18 cellular contexts compared by ENCODE assay signal in the genomic region with DNA sequence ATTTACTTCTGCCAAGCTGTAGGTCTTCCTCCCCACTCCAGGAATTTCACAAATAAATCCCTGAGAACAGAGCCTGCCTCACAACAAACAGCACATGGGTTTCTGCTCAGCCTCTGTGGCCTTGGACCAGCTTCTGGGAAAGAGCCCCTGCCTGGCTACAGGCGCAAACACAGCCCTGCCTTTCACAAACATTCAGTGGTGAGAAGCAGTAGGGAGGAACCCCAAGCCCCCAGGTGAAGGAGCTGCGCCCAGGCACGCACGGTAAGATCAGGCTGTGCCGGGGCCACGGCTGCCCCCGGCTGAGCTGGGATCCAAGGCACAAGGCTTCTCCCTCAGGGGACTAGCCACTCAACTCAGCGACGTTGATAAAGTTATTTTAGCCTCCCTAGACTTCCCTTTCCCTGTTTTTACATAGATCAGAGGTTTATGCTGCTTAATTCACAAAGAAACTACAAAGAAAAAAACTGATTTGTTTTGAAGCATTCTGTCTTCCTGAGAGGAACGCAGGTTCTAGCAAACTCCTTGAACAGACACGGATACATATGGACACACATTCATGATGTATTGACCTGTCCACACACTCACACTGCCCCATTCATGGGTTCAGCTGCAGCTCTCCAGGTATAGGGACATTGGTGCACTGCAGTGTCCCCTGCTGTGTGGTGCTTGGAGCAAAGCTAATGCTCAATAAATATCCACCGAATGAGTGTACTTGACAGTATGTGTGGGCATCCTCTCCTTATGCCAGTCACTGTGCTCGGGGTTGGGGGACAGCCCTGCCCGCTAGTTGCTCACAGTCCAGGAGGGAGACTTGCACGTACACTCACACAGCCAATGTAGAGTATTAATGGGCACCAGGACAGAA. TPM values are rescaled to one million over a fixed set of nuclear protein-coding genes. Genes with fewer than 3 reads are reported as not detected.
DNase-seq lines count a peak whose midpoint lies in the region; ATAC-seq and TF ChIP-seq lines count a peak whose summit lies in the region.
"Had no signal": no experiment of that assay in that cellular context is flagged by ENCODE, and none has a peak within 500 bp of the region (broad histone marks: within the 10 kb centered on the region; RNA-seq: fewer than 3 reads in every experiment).

No MANE protein-coding gene starts in this region.

- BruUV-seq in MCF 10A (replicated peaks; lab: Mats Ljungman, UMichigan), result no TSS peak

- intact Hi-C loops in breast epithelium (cut with DNase I; ENCODE audit: low total_unique reads), result no loop called here
- intact Hi-C loops in MCF 10A (cut with micrococcal nuclease), result no loop called here

- peak overlapping the region; percentile 79 for H2AFZ ChIP-seq in neural progenitor cell (replicated peaks)

- ATAC-seq in esophagus mucosa (peak; percentile 50), SK-N-SH treated with all-trans-retinoic acid at 6 μM for 48 hours (no peak; the same call in 2 of the 3 replicates)
- ATAC-seq: PC-3; stimulated activated naive B cell treated with anti-CD40 and anti-IgM and Interleukin-4, amounts not matched to agents 10 μg/mL and 1 μg/mL and 100 μg/mL, for 72 hours had no signal

- no peaks in the 10 kb centered on the region for H3K36me3 Mint-ChIP-seq in MCF 10A (ENCODE audit: insufficient read depth, unreplicated experiment)
- H3K36me3 Mint-ChIP-seq in neural progenitor cell, result no peaks in the 10 kb centered on the region
- H3K36me3 Mint-ChIP-seq: stimulated activated naive B cell treated with anti-CD40 and anti-IgM and Interleukin-4, amounts not matched to agents 10 μg/mL and 1 μg/mL and 100 μg/mL, for 72 hours had no signal

- TF ChIP-seq CTCF in breast epithelium (IDR thresholded peaks at IDR 0.05) (no peak), MCF 10A (IDR thresholded peaks at IDR 0.05; ENCODE audit: unreplicated experiment) (no peak), neural progenitor cell (IDR thresholded peaks at IDR 0.05) (no peak), GM10248 (IDR thresholded peaks at IDR 0.05; ENCODE audit: control extremely low read depth, extremely low read depth, low read depth, missing control alignments) (no peak)

- peak overlapping the region; percentile 88 to 91 for H3K27ac ChIP-seq in breast epithelium
- no peak overlapping the region for H3K27ac ChIP-seq in neural progenitor cell
- H3K27ac ChIP-seq: right lobe of liver had no signal

- H3K36me3 ChIP-seq in breast epithelium, result no peaks in the 10 kb centered on the region
- no peaks in the 10 kb centered on the region for H3K36me3 ChIP-seq in neural progenitor cell
- H3K36me3 ChIP-seq: right lobe of liver had no signal

- no peak overlapping the region for H3K4me3 Mint-ChIP-seq in MCF 10A (ENCODE audit: unreplicated experiment)
- no peak overlapping the region for H3K4me3 Mint-ChIP-seq in neural progenitor cell
- H3K4me3 Mint-ChIP-seq: activated naive CD4-positive, alpha-beta T cell treated with anti-CD3 and anti-CD28 coated beads for 36 hours; stimulated activated naive B cell treated with anti-CD40 and anti-IgM and Interleukin-4, amounts not matched to agents 10 μg/mL and 1 μg/mL and 100 μg/mL, for 72 hours had no signal

- no peaks in the 10 kb centered on the region for H3K9me3 Mint-ChIP-seq in MCF 10A (ENCODE audit: unreplicated experiment)
- no peaks in the 10 kb centered on the region for H3K9me3 Mint-ChIP-seq in neural progenitor cell
- H3K9me3 Mint-ChIP-seq: activated naive CD4-positive, alpha-beta T cell treated with anti-CD3 and anti-CD28 coated beads for 36 hours; stimulated activated naive B cell treated with anti-CD40 and anti-IgM and Interleukin-4, amounts not matched to agents 10 μg/mL and 1 μg/mL and 100 μg/mL, for 72 hours had no signal

- no peak overlapping the region for H3K9ac ChIP-seq in neural progenitor cell

- peaks cover 3 to 18% of the 10 kb centered on the region in 2 donors for H3K4me1 ChIP-seq in breast epithelium
- H3K4me1 ChIP-seq in neural progenitor cell, result peaks cover 30% of the 10 kb centered on the region
- H3K4me1 ChIP-seq: right lobe of liver had no signal

- peaks cover 8% of the 10 kb centered on the region for H3F3A ChIP-seq in neural progenitor cell (ENCODE audit: low read depth)

- H3K79me2 ChIP-seq in neural progenitor cell (ENCODE audit: low read depth), result no peaks in the 10 kb centered on the region

- CTCF ChIA-PET in MCF 10A (lab: Yijun Ruan, JAX) (interaction anchor here (0.6 to 1.7 kb wide), 2 partner anchors 183 to 460 kb away, joined by 3 to 4 read pairs; no protein-coding TSS in a partner anchor), GM10248 (lab: Yijun Ruan, JAX) (interaction anchor here (1.1 to 1.9 kb wide), 2 partner anchors 19 to 45 kb away, joined by 3 to 4 read pairs; no protein-coding TSS in a partner anchor)

- H3K27ac Mint-ChIP-seq in MCF 10A (ENCODE audit: low read depth, unreplicated experiment) (no peak overlapping the region), neural progenitor cell (peak overlapping the region; percentile 88)
- H3K27ac Mint-ChIP-seq: activated naive CD4-positive, alpha-beta T cell treated with anti-CD3 and anti-CD28 coated beads for 36 hours; stimulated activated naive B cell treated with anti-CD40 and anti-IgM and Interleukin-4, amounts not matched to agents 10 μg/mL and 1 μg/mL and 100 μg/mL, for 72 hours had no signal

- H3K4me1 Mint-ChIP-seq in MCF 10A (ENCODE audit: insufficient read depth, unreplicated experiment), result peaks cover 9% of the 10 kb centered on the region
- peaks cover 26% of the 10 kb centered on the region for H3K4me1 Mint-ChIP-seq in neural progenitor cell
- H3K4me1 Mint-ChIP-seq: stimulated activated naive B cell treated with anti-CD40 and anti-IgM and Interleukin-4, amounts not matched to agents 10 μg/mL and 1 μg/mL and 100 μg/mL, for 72 hours had no signal

- H3K9me3 ChIP-seq in breast epithelium (no peaks in the 10 kb centered on the region), neural progenitor cell (ENCODE audit: low read depth) (no peaks in the 10 kb centered on the region)
- H3K9me3 ChIP-seq: right lobe of liver had no signal

- DNase-seq in breast epithelium (ENCODE audit: low spot score in 2 of 2) (peak; percentile 51 to 67), MCF 10A (ENCODE audit: unreplicated experiment) (no peak), neural progenitor cell (ENCODE audit: low spot score) (no peak), GM10248 (ENCODE audit: extremely low spot score) (no peak), DMS 273 (lab: John Stamatoyannopoulos, UW; ENCODE audit: unreplicated experiment) (no peak), Ammon's horn (ENCODE audit: low spot score) (no peak)
- DNase-seq: ACHN; activated CD4-positive, alpha-beta T cell treated with anti-CD3 and anti-CD28 coated beads for 1 hour; activated naive CD4-positive, alpha-beta T cell treated with anti-CD3 and anti-CD28 coated beads for 36 hours; IMR-90; kidney; NCI-H1092; NCI-H510A; PC-3; right lobe of liver; stimulated activated naive B cell treated with anti-CD40 and anti-IgM and Interleukin-4, amounts not matched to agents 10 μg/mL and 1 μg/mL and 100 μg/mL, for 72 hours had no signal

- H3K4me3 ChIP-seq in breast epithelium (peak overlapping the region in 1 of 3 donors; percentile 22), neural progenitor cell (no peak overlapping the region)
- H3K4me3 ChIP-seq: right lobe of liver had no signal

- no peaks in the 10 kb centered on the region for H4K20me1 ChIP-seq in neural progenitor cell (ENCODE audit: low read depth)

- peak overlapping the region; percentile 18 for H3K4me2 ChIP-seq in neural progenitor cell

- H3K27me3 Mint-ChIP-seq in MCF 10A (ENCODE audit: insufficient read depth, unreplicated experiment), result peaks cover 30% of the 10 kb centered on the region
- H3K27me3 Mint-ChIP-seq in neural progenitor cell (ENCODE audit: insufficient read depth, low read depth), result peaks cover 24% of the 10 kb centered on the region

- POLR2A ChIA-PET in MCF 10A (lab: Yijun Ruan, JAX) (interaction anchor here (0.5 kb wide), 1 partner anchor 25 kb away, joined by 4 read pairs; no protein-coding TSS in a partner anchor), GM10248 (lab: Yijun Ruan, JAX) (no interaction called here)

- H3K27me3 ChIP-seq in breast epithelium (no peaks in the 10 kb centered on the region), neural progenitor cell (peaks cover 4% of the 10 kb centered on the region)
- H3K27me3 ChIP-seq: right lobe of liver had no signal

- TF ChIP-seq POLR2A in breast epithelium (IDR thresholded peaks at IDR 0.05), result no peak

TF ChIP-seq in SK-N-SH treated with all-trans-retinoic acid at 6 μM for 48 hours, 23 proteins besides CTCF, POLR2A, EP300 and RAD21:
- TF ChIP-seq ZNF70 (CRISPR knock-in tag; IDR thresholded peaks at IDR 0.05), result no peak
- TF ChIP-seq, protein P1, sequence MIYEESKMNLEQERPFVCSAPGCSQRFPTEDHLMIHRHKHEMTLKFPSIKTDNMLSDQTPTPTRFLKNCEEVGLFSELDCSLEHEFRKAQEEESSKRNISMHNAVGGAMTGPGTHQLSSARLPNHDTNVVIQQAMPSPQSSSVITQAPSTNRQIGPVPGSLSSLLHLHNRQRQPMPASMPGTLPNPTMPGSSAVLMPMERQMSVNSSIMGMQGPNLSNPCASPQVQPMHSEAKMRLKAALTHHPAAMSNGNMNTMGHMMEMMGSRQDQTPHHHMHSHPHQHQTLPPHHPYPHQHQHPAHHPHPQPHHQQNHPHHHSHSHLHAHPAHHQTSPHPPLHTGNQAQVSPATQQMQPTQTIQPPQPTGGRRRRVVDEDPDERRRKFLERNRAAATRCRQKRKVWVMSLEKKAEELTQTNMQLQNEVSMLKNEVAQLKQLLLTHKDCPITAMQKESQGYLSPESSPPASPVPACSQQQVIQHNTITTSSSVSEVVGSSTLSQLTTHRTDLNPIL (CRISPR knock-in tag; IDR thresholded peaks at IDR 0.05; ENCODE audit: low read depth), result no peak
- TF ChIP-seq, protein P2, sequence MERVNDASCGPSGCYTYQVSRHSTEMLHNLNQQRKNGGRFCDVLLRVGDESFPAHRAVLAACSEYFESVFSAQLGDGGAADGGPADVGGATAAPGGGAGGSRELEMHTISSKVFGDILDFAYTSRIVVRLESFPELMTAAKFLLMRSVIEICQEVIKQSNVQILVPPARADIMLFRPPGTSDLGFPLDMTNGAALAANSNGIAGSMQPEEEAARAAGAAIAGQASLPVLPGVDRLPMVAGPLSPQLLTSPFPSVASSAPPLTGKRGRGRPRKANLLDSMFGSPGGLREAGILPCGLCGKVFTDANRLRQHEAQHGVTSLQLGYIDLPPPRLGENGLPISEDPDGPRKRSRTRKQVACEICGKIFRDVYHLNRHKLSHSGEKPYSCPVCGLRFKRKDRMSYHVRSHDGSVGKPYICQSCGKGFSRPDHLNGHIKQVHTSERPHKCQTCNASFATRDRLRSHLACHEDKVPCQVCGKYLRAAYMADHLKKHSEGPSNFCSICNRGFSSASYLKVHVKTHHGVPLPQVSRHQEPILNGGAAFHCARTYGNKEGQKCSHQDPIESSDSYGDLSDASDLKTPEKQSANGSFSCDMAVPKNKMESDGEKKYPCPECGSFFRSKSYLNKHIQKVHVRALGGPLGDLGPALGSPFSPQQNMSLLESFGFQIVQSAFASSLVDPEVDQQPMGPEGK (CRISPR knock-in tag; IDR thresholded peaks at IDR 0.05; ENCODE audit: borderline replicate concordance), result no peak
- TF ChIP-seq PPARA (CRISPR knock-in tag; IDR thresholded peaks at IDR 0.05; ENCODE audit: borderline replicate concordance), result no peak
- TF ChIP-seq ZC3H10 (CRISPR knock-in tag; IDR thresholded peaks at IDR 0.05), result no peak

RNA-seq across cellular contexts. Expression of a gene that starts 25.5 kb away (rescaled TPM):
- total RNA-seq in breast epithelium, result 100 to 1,000 TPM in 1 of 3 donors, 10 to 100 TPM in 1, 1 to 10 TPM in 1; 6.6 to 110 (median 87.2) TPM
- 34.6 and 37.8 TPM in 2 replicates for total RNA-seq in MCF 10A (2022)
- total RNA-seq in esophagus mucosa, result 95.2 TPM
- total RNA-seq in neural progenitor cell (ENCODE audit: low replicate concordance), result 66.5 and 71.3 TPM in 2 replicates

Comparison
In these comparisons a context has a peak if more than half of its experiments do, and no peak if none do; other contexts are left out.
1. DNase-seq: peak in breast epithelium (2 of 2); none in MCF 10A (single experiment), neural progenitor cell (single experiment), GM10248 (single experiment), DMS 273 (single experiment) and Ammon's horn (single experiment).